Comparison of ENCODE assay signal across 31 cellular contexts in the genomic region with DNA sequence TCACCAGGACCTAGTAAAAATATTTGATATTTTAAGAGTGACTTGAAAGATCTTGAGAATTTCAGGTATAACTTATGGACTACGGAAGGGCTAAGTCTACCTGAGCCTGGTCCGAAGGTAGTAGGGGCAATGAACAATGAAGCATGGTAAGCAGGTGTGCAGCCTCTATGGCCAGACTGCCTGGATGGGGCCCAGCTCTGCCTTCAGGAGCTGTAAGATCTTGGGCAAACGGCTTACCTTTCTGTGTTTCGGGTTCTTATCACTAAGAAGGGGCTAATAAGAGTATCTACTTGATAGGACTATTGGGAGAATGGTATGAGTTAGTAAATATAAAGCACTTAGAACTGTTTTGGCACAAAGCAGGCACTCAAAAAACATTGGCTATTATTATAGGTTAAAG.
"Had no signal": no experiment of that assay in that cellular context is flagged by ENCODE, and none has a peak within 500 bp of the region (broad histone marks: within the 10 kb centered on the region; RNA-seq: fewer than 3 reads in every experiment).

No MANE protein-coding gene starts in this region.

- H3K4me3 ChIP-seq: K562, MG63, PC-9, SJSA1 had no signal

- H3K4me1 ChIP-seq: SJSA1 had no signal

- DNase-seq: Kasumi-1, KG1, MG63, NCI-H1048, NCI-H1092 treated with DMSO at 0.1 percent for 48 hours, NCI-H1105 treated with DMSO at 0.1 percent for 48 hours, NCI-H1417, NCI-H1436, NCI-H146, NCI-H1694, NCI-H187, NCI-H1930, NCI-H2029 treated with DMSO at 0.1 percent for 48 hours, NCI-H2081 treated with DMSO at 0.1 percent for 48 hours, NCI-H2107, NCI-H2171, NCI-H226, NCI-H446 treated with DMSO at 0.1 percent for 48 hours, NCI-H510A, NCI-H524, NCI-H526, NCI-H69, NCI-H748 treated with DMSO at 0.1 percent for 48 hours, PC-9, Right ventricle myocardium superior, RPMI8226, SHP77 treated with DMSO at 0.1 percent for 48 hours, SK-N-SH had no signal

- H3K27ac ChIP-seq: PC-9, SJSA1 had no signal

- ATAC-seq: K562, Panc1 had no signal

- H3K9me3 ChIP-seq: MG63, SJSA1, SK-N-SH had no signal

- H3K27me3 ChIP-seq: MG63, SJSA1 had no signal
